12 cellular contexts compared by ENCODE assay signal in the genomic region with DNA sequence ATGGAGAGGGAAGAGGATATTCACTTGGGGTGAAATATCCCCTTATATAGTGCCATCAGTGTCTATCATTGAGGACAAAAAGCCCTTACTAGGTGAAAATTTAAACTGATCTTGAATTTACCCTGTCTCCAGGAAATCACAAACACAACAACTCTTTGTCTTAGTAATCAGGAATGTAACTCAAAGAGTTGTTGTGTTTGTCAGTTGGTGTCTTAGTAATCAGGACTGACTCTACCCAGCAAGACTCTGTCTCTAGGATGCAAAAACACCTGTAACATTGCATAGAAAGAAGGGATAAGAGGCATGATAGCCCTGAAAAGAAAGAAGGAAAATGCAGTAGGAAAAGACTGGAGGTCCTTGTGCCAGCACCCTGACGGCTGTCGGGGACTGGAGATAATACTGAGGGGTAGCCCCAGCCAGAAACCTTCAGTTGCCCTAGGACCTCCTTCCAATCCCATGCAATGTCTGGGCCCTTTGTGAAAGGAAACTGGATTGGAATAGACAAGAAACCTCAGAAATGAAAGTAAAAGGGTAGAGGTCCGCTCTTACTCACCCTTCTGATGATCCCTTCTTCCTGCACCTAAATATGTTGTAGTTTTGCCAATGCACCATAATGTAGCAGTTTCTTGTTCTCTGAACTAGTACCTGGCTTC. TPM values are rescaled to one million over a fixed set of nuclear protein-coding genes. Genes with fewer than 3 reads are reported as not detected.
DNase-seq lines count a peak whose midpoint lies in the region; ATAC-seq and FAIRE-seq lines count a peak whose summit lies in the region.
"Had no signal": no experiment of that assay in that cellular context is flagged by ENCODE, and none has a peak within 500 bp of the region (broad histone marks: within the 10 kb centered on the region; RNA-seq: fewer than 3 reads in every experiment).

No MANE protein-coding gene starts in this region.

- peaks cover 2 to 9% of the 10 kb centered on the region in 2 donors for H3K36me3 Mint-ChIP-seq in activated T-cell treated with anti-CD3 and anti-CD28 coated beads, Interleukin-2, amount 50 U/mL, for 72 hours (ENCODE audit: insufficient read depth in 2 of 2)

- no peak overlapping the region for H3K27ac Mint-ChIP-seq in activated T-cell treated with anti-CD3 and anti-CD28 coated beads, Interleukin-2, amount 50 U/mL, for 72 hours

- H3K27me3 ChIP-seq in adipocyte (replicated peaks; ENCODE audit: control insufficient read depth, insufficient read depth, low read length) (no peaks in the 10 kb centered on the region), small intestine (ENCODE audit: control insufficient read depth in 2 of 2, insufficient read depth in 2 of 2, low read length in 2 of 2) (no peaks in the 10 kb centered on the region)
- H3K27me3 ChIP-seq: gastroesophageal sphincter, pancreas, Peyer's patch had no signal

- ATAC-seq in activated T-cell treated with anti-CD3 and anti-CD28 coated beads, Interleukin-2, amount 50 U/mL, for 72 hours (replicated peaks in 1 of 2) = peak; percentile 66 to 78
- ATAC-seq in HG03103 (IDR thresholded peaks at IDR 0.05; ENCODE audit: low read depth, unreplicated experiment) = peak; percentile 2
- ATAC-seq: gastroesophageal sphincter had no signal

- peak overlapping the region; percentile 35 for H3K4me3 ChIP-seq in adipocyte (ENCODE audit: low read length)
- no peak overlapping the region for H3K4me3 ChIP-seq in small intestine (ENCODE audit: low read depth in 1 of 2, low read length in 2 of 2)
- H3K4me3 ChIP-seq: gastroesophageal sphincter, pancreas had no signal

- H3K36me3 ChIP-seq in adipocyte (ENCODE audit: control insufficient read depth, insufficient read depth, low read length, severe bottlenecking) (no peaks in the 10 kb centered on the region), small intestine (ENCODE audit: control insufficient read depth in 2 of 2, insufficient read depth in 2 of 2, low read length in 2 of 2) (peaks cover 2 to 5% of the 10 kb centered on the region in 2 donors)
- H3K36me3 ChIP-seq: gastroesophageal sphincter, pancreas had no signal

- H3K9me3 ChIP-seq in adipocyte (ENCODE audit: control insufficient read depth, low read length) = peaks cover 20% of the 10 kb centered on the region
- no peaks in the 10 kb centered on the region for H3K9me3 ChIP-seq in small intestine (ENCODE audit: control insufficient read depth, low read depth)

- H3K4me3 Mint-ChIP-seq in activated T-cell treated with anti-CD3 and anti-CD28 coated beads, Interleukin-2, amount 50 U/mL, for 72 hours = peak overlapping the region; percentile 75 to 77

- no peaks in the 10 kb centered on the region for H3K27me3 Mint-ChIP-seq in activated T-cell treated with anti-CD3 and anti-CD28 coated beads, Interleukin-2, amount 50 U/mL, for 72 hours (ENCODE audit: low read depth)

- no peak for DNase-seq in activated T-cell treated with anti-CD3 and anti-CD28 coated beads, Interleukin-2, amount 50 U/mL, for 72 hours
- no peak for DNase-seq in activated T-cell treated with anti-CD3 and anti-CD28 coated beads, Interleukin-2, amount 50 U/mL, for 1 hour
- DNase-seq in adipocyte (ENCODE audit: low read depth) = no peak
- peak; percentile 10 for DNase-seq in small intestine
- DNase-seq in NCI-H510A treated with DMSO at 0.1 percent for 48 hours (lab: John Stamatoyannopoulos, UW) = no peak
- DNase-seq in DMS153 treated with DMSO at 0.1 percent for 48 hours (lab: John Stamatoyannopoulos, UW; ENCODE audit: unreplicated experiment) = no peak
- no peak for DNase-seq in NCI-H187 treated with DMSO at 0.1 percent for 48 hours (lab: John Stamatoyannopoulos, UW)

- H3K9ac ChIP-seq in adipocyte (ENCODE audit: low read length) = no peak overlapping the region

- no peak overlapping the region for H3K27ac ChIP-seq in small intestine (ENCODE audit: low read depth in 1 of 2, low read length in 1 of 2)
- H3K27ac ChIP-seq: gastroesophageal sphincter, pancreas, Peyer's patch had no signal

- H3K4me1 Mint-ChIP-seq in activated T-cell treated with anti-CD3 and anti-CD28 coated beads, Interleukin-2, amount 50 U/mL, for 72 hours (ENCODE audit: low read depth) = peaks cover 26% of the 10 kb centered on the region

- no peaks in the 10 kb centered on the region for H3K9me3 Mint-ChIP-seq in activated T-cell treated with anti-CD3 and anti-CD28 coated beads, Interleukin-2, amount 50 U/mL, for 72 hours

- WGBS in small intestine, 3 donors = 67 to 72% (median 70%) methylated on average over 3 of the region's 3 CpGs

- no peak for FAIRE-seq in small intestine (lab: Jason Lieb, UNC)
- FAIRE-seq: HTR-8/SVneo, pancreas had no signal

- H3K4me1 ChIP-seq in adipocyte (ENCODE audit: control insufficient read depth, insufficient read depth, low read length) (no peaks in the 10 kb centered on the region), small intestine (ENCODE audit: control insufficient read depth in 2 of 2, insufficient read depth in 1 of 2, low read depth in 1 of 2, low read length in 1 of 2) (no peaks in the 10 kb centered on the region)
- H3K4me1 ChIP-seq: gastroesophageal sphincter, pancreas had no signal

RNA-seq across cellular contexts. Expression of a gene that starts 45.3 kb away (rescaled TPM):
- 100 to 1,000 TPM; 553 to 627 TPM for total RNA-seq in activated T-cell treated with anti-CD3 and anti-CD28 coated beads, Interleukin-2, amount 50 U/mL, for 72 hours
- polyA plus RNA-seq in small intestine = 100 to 1,000 TPM in 1 of 3 donors, 10 to 100 TPM in 2; 46.5 to 274 (median 64.0) TPM
